ENCODE assay signal across 15 cellular contexts in the genomic region with DNA sequence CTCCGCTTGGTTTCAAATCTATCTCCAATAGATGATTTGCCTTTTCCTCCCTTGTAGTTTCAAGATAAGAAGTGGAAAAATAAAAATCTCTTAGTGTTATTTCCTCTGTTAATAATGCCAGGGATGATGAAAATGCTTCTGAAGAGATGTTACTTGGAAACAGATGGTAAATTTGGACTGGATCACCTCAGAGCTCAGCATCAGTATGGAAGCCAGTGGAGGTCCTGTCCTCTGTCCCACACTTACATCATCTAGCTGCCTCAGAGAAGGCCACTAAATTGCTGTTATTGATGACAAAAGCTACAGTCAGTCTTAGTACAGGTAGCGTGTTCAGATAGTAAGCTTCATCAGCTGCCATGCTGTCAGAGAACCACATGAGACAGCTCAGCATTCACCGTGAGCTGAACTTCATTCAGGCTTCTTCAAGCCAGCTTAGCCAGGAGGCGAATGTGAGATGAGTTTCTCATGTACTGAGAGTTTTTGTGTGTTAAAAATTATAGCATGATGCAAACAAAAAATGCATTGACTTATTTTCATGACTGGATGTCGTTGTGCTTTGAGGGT.
DNase-seq lines count a peak whose midpoint lies in the region; ATAC-seq and TF ChIP-seq lines count a peak whose summit lies in the region.
"Had no signal": no experiment of that assay in that cellular context is flagged by ENCODE, and none has a peak within 500 bp of the region (broad histone marks: within the 10 kb centered on the region; RNA-seq: fewer than 3 reads in every experiment).

No MANE protein-coding gene starts in this region.

- no peak overlapping the region for H3K4me2 ChIP-seq in PC-3 (ENCODE audit: low read length)

- no peaks in the 10 kb centered on the region for H4K20me1 ChIP-seq in PC-3 (ENCODE audit: low read length)

- H3K9ac ChIP-seq in PC-3 (ENCODE audit: low read length), result no peak overlapping the region

- peaks cover 85% of the 10 kb centered on the region for H3K36me3 Mint-ChIP-seq in activated B cell treated with CpG ODN at 0.5 μM for 24 hours (ENCODE audit: low read depth)

- H3K4me3 Mint-ChIP-seq in activated B cell treated with CpG ODN at 0.5 μM for 24 hours, result no peak overlapping the region
- H3K4me3 Mint-ChIP-seq in stimulated activated naive CD8-positive, alpha-beta T cell treated with anti-CD3 and anti-CD28 coated beads, Interleukin-15, amount 100 ng/mL, for 72 hours, result no peak overlapping the region

- H3K9me3 Mint-ChIP-seq in activated B cell treated with CpG ODN at 0.5 μM for 24 hours, result no peaks in the 10 kb centered on the region
- no peaks in the 10 kb centered on the region for H3K9me3 Mint-ChIP-seq in stimulated activated naive CD8-positive, alpha-beta T cell treated with anti-CD3 and anti-CD28 coated beads, Interleukin-15, amount 100 ng/mL, for 72 hours

- no peaks in the 10 kb centered on the region for H3F3A ChIP-seq in PC-3 (ENCODE audit: low read length, unreplicated experiment)

- intact Hi-C loops in heart left ventricle (cut with DNase I), result loop anchor here in 9 of 10 donors (5.0 to 10.0 kb wide), 15 partner anchors 42 to 470 kb away; partner anchors contain the start of gene CELF2 (in 2 of the 9)
- intact Hi-C loops in activated B cell treated with CpG ODN at 0.5 μM for 24 hours (cut with micrococcal nuclease), result no loop called here
- intact Hi-C loops in body of pancreas (cut with DNase I), result no loop called here
- intact Hi-C loops in PC-3 (cut with micrococcal nuclease), result no loop called here

- H3K27ac ChIP-seq in right atrium auricular region (peak overlapping the region; percentile 6 to 82), heart left ventricle (peak overlapping the region in 3 of 12 donors; percentile 3 to 81 (median 66)), body of pancreas (no peak overlapping the region), PC-3 (ENCODE audit: low read length) (no peak overlapping the region), SJCRH30 (no peak overlapping the region)
- H3K27ac ChIP-seq: brain microvascular endothelial cell, esophagus muscularis mucosa, right lobe of liver, RWPE1, WERI-Rb-1 had no signal

- peak overlapping the region; percentile 69 for H3K27ac Mint-ChIP-seq in activated B cell treated with CpG ODN at 0.5 μM for 24 hours
- H3K27ac Mint-ChIP-seq in stimulated activated naive CD8-positive, alpha-beta T cell treated with anti-CD3 and anti-CD28 coated beads, Interleukin-15, amount 100 ng/mL, for 72 hours, result peak overlapping the region; percentile 30 to 70

- no peaks in the 10 kb centered on the region for H3K27me3 Mint-ChIP-seq in activated B cell treated with CpG ODN at 0.5 μM for 24 hours
- H3K27me3 Mint-ChIP-seq in stimulated activated naive CD8-positive, alpha-beta T cell treated with anti-CD3 and anti-CD28 coated beads, Interleukin-15, amount 100 ng/mL, for 72 hours, result no peaks in the 10 kb centered on the region

- DNase-seq in right atrium auricular region (ENCODE audit: low spot score) (no peak), heart left ventricle (no peak), activated B cell treated with CpG ODN at 0.5 μM for 24 hours (no peak), cerebellum (ENCODE audit: low spot score) (peak; percentile 53), body of pancreas (no peak), PC-3 (no peak), SJCRH30 (no peak)
- no peak for DNase-seq in stimulated activated naive CD8-positive, alpha-beta T cell treated with anti-CD3 and anti-CD28 coated beads, Interleukin-15, amount 100 ng/mL, for 72 hours
- DNase-seq: brain microvascular endothelial cell, NCI-H1694 treated with DMSO at 0.1 percent for 48 hours, NCI-H226, right lobe of liver, WERI-Rb-1 had no signal

- CTCF ChIA-PET in activated B cell treated with CpG ODN at 0.5 μM for 24 hours (lab: Charles Lee), result interaction anchor here (0.7 to 1.7 kb wide), 4 partner anchors 19 to 100 kb away, joined by 3 to 4 read pairs (median 3); no protein-coding TSS in a partner anchor
- CTCF ChIA-PET in PC-3 (lab: Charles Lee), result no interaction called here

- no TSS peak for BruUV-seq in PC-3 (replicated peaks; lab: Mats Ljungman, UMichigan)

- WGBS in heart left ventricle, 4 donors, result 72 to 87% (median 82%) methylated on average over 5 of the region's 5 CpGs
- 87 to 91% methylated on average over 5 of the region's 5 CpGs for WGBS in body of pancreas, 2 donors

- TF ChIP-seq POLR2A in heart left ventricle (IDR thresholded peaks at IDR 0.05) (no peak), body of pancreas (IDR thresholded peaks at IDR 0.05) (no peak)

- H3K4me3 ChIP-seq in right atrium auricular region, result no peak overlapping the region
- H3K4me3 ChIP-seq in heart left ventricle, result no peak overlapping the region
- no peak overlapping the region for H3K4me3 ChIP-seq in body of pancreas
- H3K4me3 ChIP-seq in PC-3 (ENCODE audit: low read length), result no peak overlapping the region
- no peak overlapping the region for H3K4me3 ChIP-seq in SJCRH30
- H3K4me3 ChIP-seq: esophagus muscularis mucosa, right lobe of liver had no signal

- peaks cover 0 to 57% of the 10 kb centered on the region in 2 donors for H3K4me1 ChIP-seq in right atrium auricular region
- H3K4me1 ChIP-seq in heart left ventricle, result peaks cover 0 to 77% (median 22%) of the 10 kb centered on the region in 12 donors
- H3K4me1 ChIP-seq in body of pancreas, result peaks cover 8% of the 10 kb centered on the region
- H3K4me1 ChIP-seq in PC-3 (ENCODE audit: insufficient read depth, low read length), result no peaks in the 10 kb centered on the region
- no peaks in the 10 kb centered on the region for H3K4me1 ChIP-seq in SJCRH30
- H3K4me1 ChIP-seq: right lobe of liver had no signal

- no peaks in the 10 kb centered on the region for H3K79me2 ChIP-seq in PC-3 (ENCODE audit: low read length)

- no peaks in the 10 kb centered on the region for H3K27me3 ChIP-seq in right atrium auricular region
- no peaks in the 10 kb centered on the region for H3K27me3 ChIP-seq in heart left ventricle
- H3K27me3 ChIP-seq in body of pancreas, result no peaks in the 10 kb centered on the region
- peaks cover 22% of the 10 kb centered on the region for H3K27me3 ChIP-seq in PC-3 (ENCODE audit: low read length)
- no peaks in the 10 kb centered on the region for H3K27me3 ChIP-seq in SJCRH30
- H3K27me3 ChIP-seq: brain microvascular endothelial cell, esophagus muscularis mucosa, right lobe of liver had no signal

- peaks cover 12% of the 10 kb centered on the region for H3K36me3 ChIP-seq in right atrium auricular region
- peaks cover 0 to 91% (median 29%) of the 10 kb centered on the region in 9 donors for H3K36me3 ChIP-seq in heart left ventricle
- H3K36me3 ChIP-seq in body of pancreas (replicated peaks in 1 of 2; ENCODE audit: insufficient read depth in 1 of 2, low read depth in 2 of 2), result no peaks in the 10 kb centered on the region
- no peaks in the 10 kb centered on the region for H3K36me3 ChIP-seq in PC-3 (ENCODE audit: low read depth, low read length)
- H3K36me3 ChIP-seq in SJCRH30, result peaks cover 47% of the 10 kb centered on the region
- H3K36me3 ChIP-seq: brain microvascular endothelial cell, WERI-Rb-1 had no signal

- H3K9me2 ChIP-seq in PC-3 (replicated peaks; ENCODE audit: low read length), result no peaks in the 10 kb centered on the region

- H2AFZ ChIP-seq in PC-3 (ENCODE audit: low read length), result no peak overlapping the region

- ATAC-seq in heart left ventricle (no peak), activated B cell treated with CpG ODN at 0.5 μM for 24 hours (ENCODE audit: low read depth) (no peak), body of pancreas (no peak), PC-3 (no peak)
- no peak for ATAC-seq in stimulated activated naive CD8-positive, alpha-beta T cell treated with anti-CD3 and anti-CD28 coated beads, Interleukin-15, amount 100 ng/mL, for 72 hours
- ATAC-seq: right lobe of liver had no signal

- no peaks in the 10 kb centered on the region for H3K9me3 ChIP-seq in right atrium auricular region
- no peaks in the 10 kb centered on the region for H3K9me3 ChIP-seq in heart left ventricle
- H3K9me3 ChIP-seq in body of pancreas, result no peaks in the 10 kb centered on the region
- H3K9me3 ChIP-seq in PC-3 (ENCODE audit: low read length), result no peaks in the 10 kb centered on the region
- H3K9me3 ChIP-seq in SJCRH30 (replicated peaks), result no peaks in the 10 kb centered on the region
- H3K9me3 ChIP-seq: esophagus muscularis mucosa, right lobe of liver had no signal

- POLR2A ChIA-PET in activated B cell treated with CpG ODN at 0.5 μM for 24 hours (lab: Charles Lee) (interaction anchor here (0.7 kb wide), 1 partner anchor 19 kb away, joined by 3 read pairs; no protein-coding TSS in a partner anchor), PC-3 (lab: Charles Lee; ENCODE audit: unreplicated experiment) (no interaction called here)

- TF ChIP-seq CTCF in right atrium auricular region (IDR thresholded peaks at IDR 0.05) (no peak), heart left ventricle (IDR thresholded peaks at IDR 0.05) (no peak), activated B cell treated with CpG ODN at 0.5 μM for 24 hours (IDR thresholded peaks at IDR 0.05) (no peak), body of pancreas (IDR thresholded peaks at IDR 0.05) (no peak), PC-3 (conservative IDR thresholded peaks at IDR 0.05; ENCODE audit: low read depth, low read length) (no peak)

- peaks cover 84% of the 10 kb centered on the region for H3K4me1 Mint-ChIP-seq in activated B cell treated with CpG ODN at 0.5 μM for 24 hours
- peaks cover 96% of the 10 kb centered on the region for H3K4me1 Mint-ChIP-seq in stimulated activated naive CD8-positive, alpha-beta T cell treated with anti-CD3 and anti-CD28 coated beads, Interleukin-15, amount 100 ng/mL, for 72 hours

Comparison
In these comparisons a context has a peak if more than half of its experiments do, and no peak if none do; other contexts are left out.
1. H3K27ac ChIP-seq: peak in right atrium auricular region (2 of 2); none in body of pancreas (0 of 4), PC-3 (single experiment) and SJCRH30 (single experiment).
2. intact Hi-C loops: an anchor here in heart left ventricle (5.0 to 10.0 kb wide); none called in activated B cell treated with CpG ODN at 0.5 μM for 24 hours, body of pancreas and PC-3.